In genomic region chr7:76515999-76516443, GRCh38 we compare ENCODE assay signal across 9 cellular contexts. TPM values are rescaled to one million over a fixed set of nuclear protein-coding genes. Genes with fewer than 3 reads are reported as not detected.
A peak's percentile ranks its signal among the peaks of the same experiment; 100 is the strongest.
DNase-seq lines count a peak whose midpoint lies in the region; ATAC-seq, FAIRE-seq and TF ChIP-seq lines count a peak whose summit lies in the region.
"Had no signal": no experiment of that assay in that cellular context is flagged by ENCODE, and none has a peak within 500 bp of the region (broad histone marks: within the 10 kb centered on the region; RNA-seq: fewer than 3 reads in every experiment).

No MANE protein-coding gene starts in this region.

- POLR2A ChIA-PET in A673 (lab: Charles Lee; ENCODE audit: low non-redundant PET) = no interaction called here

- peak; percentile 36 for DNase-seq in A673 (ENCODE audit: low spot score)
- peak; percentile 68 for DNase-seq in GM12892 (ENCODE audit: insufficient read length)
- peak; percentile 48 for DNase-seq in T-helper 9 cell
- peak in 1 of 2 donors; percentile 57 for DNase-seq in heart right ventricle
- no peak for DNase-seq in ACHN
- no peak for DNase-seq in NCI-H345 (lab: John Stamatoyannopoulos, UW)
- no peak for DNase-seq in COLO668 (lab: John Stamatoyannopoulos, UW; ENCODE audit: unreplicated experiment)

- H3K27ac ChIP-seq in A673 (ENCODE audit: low read depth, low read length, poor library complexity, severe bottlenecking) (no peak overlapping the region), heart right ventricle (no peak overlapping the region)

- peak overlapping the region; percentile 30 for H3K4me3 ChIP-seq in A673 (ENCODE audit: low read depth, low read length, poor library complexity, severe bottlenecking)
- no peak overlapping the region for H3K4me3 ChIP-seq in heart right ventricle

- CTCF ChIA-PET in A673 (lab: Charles Lee) = no interaction called here

- no peak for TF ChIP-seq POLR2A in GM12892 (IDR thresholded peaks at IDR 0.05; ENCODE audit: low read depth, low read length)

- H3K36me3 ChIP-seq in A673 (ENCODE audit: insufficient read depth, low read length, poor library complexity, severe bottlenecking) = no peaks in the 10 kb centered on the region
- no peaks in the 10 kb centered on the region for H3K36me3 ChIP-seq in heart right ventricle

- in situ Hi-C loops in ACHN (cut with HindIII; ENCODE audit: low pct_ligation_motif_present, low pct_unique_long_range_greater_than_20kb, low sequenced_read_pairs) = no loop called here

- no peaks in the 10 kb centered on the region for H3K9me3 ChIP-seq in A673 (ENCODE audit: low read depth, low read length, poor library complexity, severe bottlenecking)
- H3K9me3 ChIP-seq in heart right ventricle = no peaks in the 10 kb centered on the region

- H3K4me1 ChIP-seq in A673 (ENCODE audit: insufficient read depth, low read length, poor library complexity, severe bottlenecking) (no peaks in the 10 kb centered on the region), heart right ventricle (peaks cover 0 to 9% (median 5%) of the 10 kb centered on the region in 9 donors)

- FAIRE-seq in GM12892 (lab: Jason Lieb, UNC) = no peak
- FAIRE-seq: GM18507 had no signal

- intact Hi-C loops in A673 (cut with micrococcal nuclease; ENCODE audit: unreplicated experiment) (no loop called here), heart right ventricle (cut with DNase I) (no loop called here)

- ATAC-seq in heart right ventricle = peak in 2 of 8 donors; percentile 34 to 63
- no peak for ATAC-seq in HG03135 (IDR thresholded peaks at IDR 0.05; ENCODE audit: unreplicated experiment)

- H3K27me3 ChIP-seq in A673 (replicated peaks; ENCODE audit: insufficient read depth, low read depth, low read length, poor library complexity) (no peaks in the 10 kb centered on the region), heart right ventricle (no peaks in the 10 kb centered on the region)

- TF ChIP-seq CTCF in A673 (conservative IDR thresholded peaks at IDR 0.05; ENCODE audit: low read depth, low read length) (peak; percentile 77), heart right ventricle (IDR thresholded peaks at IDR 0.05) (peak in 5 of 9 donors; percentile 39 to 96 (median 77))

- no TSS peak for BruUV-seq in A673 (replicated peaks; lab: Mats Ljungman, UMichigan)

- 7 to 12% methylated on average over 32 of the region's 32 CpGs for WGBS in heart right ventricle, 2 donors

RNA-seq across cellular contexts. Expression of gene UPK3B, which starts 5.7 kb away (rescaled TPM):
- 1.4 TPM in 1 of 2 replicates, not detected in the other for total RNA-seq in A673 (2021)
- polyA plus RNA-seq in GM12892 (2012; ENCODE audit: missing spikeins) = not detected
- 1 to 10 TPM in 1 of 10 donors, under 1 TPM in 7, not detected in 2; 0.24 to 2.7 (median 0.65) TPM for total RNA-seq in heart right ventricle
- polyA plus RNA-seq in heart right ventricle = under 1 TPM in 1 of 2 donors, not detected in 1; 0.09 TPM

RNA-seq across cellular contexts. Expression of gene SPDYE16, which starts 27.1 kb away (rescaled TPM):
- total RNA-seq in A673 (2021) (0.13 TPM in 1 of 2 replicates, not detected in the other), heart right ventricle (under 1 TPM in 3 of 10 donors, not detected in 7; 0.17 to 0.57 (median 0.54) TPM)
- 1.8 TPM for polyA plus RNA-seq in GM12892 (2012; ENCODE audit: missing spikeins)
- polyA plus RNA-seq in heart right ventricle = under 1 TPM; 0.06 to 0.22 TPM

RNA-seq across cellular contexts. Expression of gene DTX2, which starts 54.5 kb away (rescaled TPM):
- total RNA-seq in A673 (2021) (33.8 and 41.9 TPM in 2 replicates), heart right ventricle (10 to 100 TPM in 2 of 10 donors, 1 to 10 TPM in 8; 5.8 to 11.4 (median 8.1) TPM)
- 6.8 TPM for polyA plus RNA-seq in GM12892 (2012; ENCODE audit: missing spikeins)
- 10 to 100 TPM; 11.2 to 23.4 TPM for polyA plus RNA-seq in heart right ventricle

Comparison
In these comparisons a context has a peak if more than half of its experiments do, and no peak if none do; other contexts are left out.
1. DNase-seq: peak in A673 (single experiment), GM12892 (single experiment) and T-helper 9 cell (single experiment); none in ACHN (single experiment), NCI-H345 (single experiment) and COLO668 (single experiment).